In the genomic region with DNA sequence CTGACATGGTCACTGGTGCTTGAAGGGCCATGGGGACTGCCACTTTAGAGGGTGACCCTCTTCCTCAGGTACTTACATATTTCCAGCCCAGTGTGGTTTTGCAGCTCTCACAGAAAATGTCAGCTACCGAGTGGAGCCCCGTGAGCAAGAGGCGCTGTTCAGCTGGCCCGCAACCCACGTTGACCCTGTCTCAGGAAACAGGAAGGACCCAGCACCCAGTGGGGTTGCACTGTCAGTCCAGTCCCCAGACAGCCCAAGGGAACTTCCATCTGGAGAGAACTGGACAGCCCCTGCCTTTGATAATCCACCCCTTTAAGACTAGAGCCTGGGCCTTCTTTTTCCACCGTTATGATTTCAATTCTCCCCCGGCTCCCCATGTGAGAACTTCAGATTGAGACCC, we compare ENCODE assay signal across 17 cellular contexts. TPM values are rescaled to one million over a fixed set of nuclear protein-coding genes. Genes with fewer than 3 reads are reported as not detected.
DNase-seq lines count a peak whose midpoint lies in the region; ATAC-seq and TF ChIP-seq lines count a peak whose summit lies in the region.
"Had no signal": no experiment of that assay in that cellular context is flagged by ENCODE, and none has a peak within 500 bp of the region (broad histone marks: within the 10 kb centered on the region; RNA-seq: fewer than 3 reads in every experiment).

No MANE protein-coding gene starts in this region.

- intact Hi-C loops in breast epithelium (cut with DNase I; ENCODE audit: low total_unique reads) = no loop called here
- intact Hi-C loops in MCF 10A (cut with micrococcal nuclease) = loop anchor here (5.0 kb wide), 1 partner anchor 876 kb away; no protein-coding TSS in a partner anchor
- intact Hi-C loops in lower lobe of right lung (cut with DNase I) = no loop called here
- intact Hi-C loops in upper lobe of right lung (cut with DNase I) = no loop called here

- WGBS in gastroesophageal sphincter (ENCODE audit: low coverage in 1 of 2), 2 donors = 10 to 56% methylated on average over 2 of the region's 7 CpGs

- ATAC-seq in T-helper 17 cell (no peak), lower lobe of right lung (peak in 1 of 2 donors; percentile 18), upper lobe of right lung (peak; percentile 46), GM18498 (IDR thresholded peaks at IDR 0.05; ENCODE audit: unreplicated experiment) (no peak), gastroesophageal sphincter (no peak)

- no peaks in the 10 kb centered on the region for H3K9me3 ChIP-seq in breast epithelium
- no peaks in the 10 kb centered on the region for H3K9me3 ChIP-seq in T-helper 17 cell (ENCODE audit: control insufficient read depth, low read length, poor library complexity, severe bottlenecking)
- H3K9me3 ChIP-seq in lower lobe of right lung = no peaks in the 10 kb centered on the region
- no peaks in the 10 kb centered on the region for H3K9me3 ChIP-seq in upper lobe of right lung
- no peaks in the 10 kb centered on the region for H3K9me3 ChIP-seq in gastroesophageal sphincter

- peaks cover 35% of the 10 kb centered on the region for H3K27me3 Mint-ChIP-seq in MCF 10A (ENCODE audit: insufficient read depth, unreplicated experiment)
- H3K27me3 Mint-ChIP-seq in T-helper 17 cell = peaks cover 66% of the 10 kb centered on the region

- CTCF ChIA-PET in MCF 10A (lab: Yijun Ruan, JAX) = interaction anchor here (0.6 to 13.5 kb wide), 13 partner anchors 9 to 634 kb away, joined by 3 to 198 read pairs (median 3); partner anchors contain the start of genes RTN4RL2 and UBE2L6

- H3K4me3 Mint-ChIP-seq in MCF 10A (ENCODE audit: unreplicated experiment) = no peak overlapping the region
- no peak overlapping the region for H3K4me3 Mint-ChIP-seq in T-helper 17 cell

- TF ChIP-seq EP300 in gastroesophageal sphincter (IDR thresholded peaks at IDR 0.05) = no peak

- H3K27ac Mint-ChIP-seq in MCF 10A (ENCODE audit: low read depth, unreplicated experiment) = no peak overlapping the region
- H3K27ac Mint-ChIP-seq in T-helper 17 cell = peak overlapping the region; percentile 29

- H3K4me3 ChIP-seq in breast epithelium = peak overlapping the region in 1 of 3 donors; percentile 45
- no peak overlapping the region for H3K4me3 ChIP-seq in lower lobe of right lung
- H3K4me3 ChIP-seq in upper lobe of right lung = no peak overlapping the region
- H3K4me3 ChIP-seq in gastroesophageal sphincter = no peak overlapping the region

- TF ChIP-seq POLR2A in breast epithelium (IDR thresholded peaks at IDR 0.05) (no peak), gastroesophageal sphincter (IDR thresholded peaks at IDR 0.05) (no peak)

- POLR2A ChIA-PET in MCF 10A (lab: Yijun Ruan, JAX) = no interaction called here

- H3K4me1 Mint-ChIP-seq in MCF 10A (ENCODE audit: insufficient read depth, unreplicated experiment) (peaks cover 31% of the 10 kb centered on the region), T-helper 17 cell (peaks cover 28% of the 10 kb centered on the region)

- no peak for TF ChIP-seq CTCF in breast epithelium (IDR thresholded peaks at IDR 0.05)
- TF ChIP-seq CTCF in MCF 10A (IDR thresholded peaks at IDR 0.05; ENCODE audit: unreplicated experiment) = no peak
- TF ChIP-seq CTCF in lower lobe of right lung (IDR thresholded peaks at IDR 0.05) = no peak
- TF ChIP-seq CTCF in upper lobe of right lung (IDR thresholded peaks at IDR 0.05) = no peak
- TF ChIP-seq CTCF in gastroesophageal sphincter (IDR thresholded peaks at IDR 0.05) = no peak

- H3K36me3 ChIP-seq in breast epithelium (no peaks in the 10 kb centered on the region), lower lobe of right lung (no peaks in the 10 kb centered on the region), upper lobe of right lung (no peaks in the 10 kb centered on the region), gastroesophageal sphincter (no peaks in the 10 kb centered on the region)

- H3K27ac ChIP-seq in breast epithelium (peak overlapping the region; percentile 50 to 80), lower lobe of right lung (peak overlapping the region; percentile 59), upper lobe of right lung (peak overlapping the region; percentile 58), gastroesophageal sphincter (peak overlapping the region in 2 of 4 donors; percentile 49 to 58)

- H3K27me3 ChIP-seq in breast epithelium (peaks cover 0 to 20% of the 10 kb centered on the region in 2 donors), lower lobe of right lung (ENCODE audit: low read depth) (peaks cover 30% of the 10 kb centered on the region), upper lobe of right lung (peaks cover 18% of the 10 kb centered on the region), gastroesophageal sphincter (peaks cover 51% of the 10 kb centered on the region)

- H3K36me3 Mint-ChIP-seq in MCF 10A (ENCODE audit: insufficient read depth, unreplicated experiment) (peaks cover 15% of the 10 kb centered on the region), T-helper 17 cell (ENCODE audit: low read depth) (peaks cover 4% of the 10 kb centered on the region)

- no TSS peak for BruUV-seq in MCF 10A (replicated peaks; lab: Mats Ljungman, UMichigan)

- H3K9me3 Mint-ChIP-seq in MCF 10A (ENCODE audit: unreplicated experiment) = no peaks in the 10 kb centered on the region

- DNase-seq in breast epithelium (ENCODE audit: low spot score in 2 of 2) (no peak), MCF 10A (ENCODE audit: unreplicated experiment) (no peak), T-helper 17 cell (no peak), lower lobe of right lung (peak; percentile 65), upper lobe of right lung (no peak), NCI-H1930 (lab: John Stamatoyannopoulos, UW) (no peak)
- DNase-seq: activated CD8-positive, alpha-beta memory T cell treated with anti-CD3 and anti-CD28 coated beads for 24 hours; activated naive CD4-positive, alpha-beta T cell; COR-L47; effector memory CD4-positive, alpha-beta T cell; kidney; NCI-H2227 treated with DMSO at 0.1 percent for 48 hours; stimulated activated CD4-positive, alpha-beta T cell treated with anti-CD3 and anti-CD28 coated beads, Interleukin-2, amount 100 ng/mL, for 24 hours had no signal

- peaks cover 14 to 15% of the 10 kb centered on the region in 2 donors for H3K4me1 ChIP-seq in breast epithelium
- peaks cover 66% of the 10 kb centered on the region for H3K4me1 ChIP-seq in lower lobe of right lung
- H3K4me1 ChIP-seq in upper lobe of right lung = peaks cover 44% of the 10 kb centered on the region
- H3K4me1 ChIP-seq in gastroesophageal sphincter = peaks cover 0 to 70% (median 41%) of the 10 kb centered on the region in 3 donors

RNA-seq across cellular contexts. Expression of gene YPEL4, which starts 3.5 kb away (rescaled TPM):
- total RNA-seq in breast epithelium (1 to 10 TPM; 1.1 to 2.3 (median 2.0) TPM), MCF 10A (2022) (0.16 TPM in 1 of 2 replicates, not detected in the other), T-helper 17 cell (1 to 10 TPM; 1.2 to 1.8 TPM), lower lobe of right lung (3.1 TPM), upper lobe of right lung (6.9 TPM), gastroesophageal sphincter (1 to 10 TPM; 1.2 to 3.3 (median 1.5) TPM)
- total RNA-seq: G401 had no signal

RNA-seq across cellular contexts. Expression of gene CLP1, which starts 11.3 kb away (rescaled TPM):
- total RNA-seq in breast epithelium = 10 to 100 TPM; 15.4 to 17.7 (median 17.7) TPM
- total RNA-seq in MCF 10A (2022) = 8.6 and 9.2 TPM in 2 replicates
- 10 to 100 TPM; 11.7 to 22.7 TPM for total RNA-seq in T-helper 17 cell
- total RNA-seq in lower lobe of right lung = 12.5 TPM
- total RNA-seq in upper lobe of right lung = 11.7 TPM
- total RNA-seq in gastroesophageal sphincter = 10 to 100 TPM; 11.4 to 21.7 (median 16.6) TPM

RNA-seq across cellular contexts. Expression of gene ZDHHC5, which starts 21.7 kb away (rescaled TPM):
- total RNA-seq in breast epithelium (10 to 100 TPM; 39.3 to 50.2 (median 39.8) TPM), MCF 10A (2022) (73.8 and 74.6 TPM in 2 replicates), T-helper 17 cell (10 to 100 TPM; 51.9 to 55.6 TPM), lower lobe of right lung (64.4 TPM), upper lobe of right lung (79.8 TPM), gastroesophageal sphincter (10 to 100 TPM; 34.3 to 52.1 (median 45.8) TPM)

RNA-seq across cellular contexts. Expression of gene SERPING1, which starts 48.7 kb away (rescaled TPM):
- total RNA-seq in breast epithelium (100 to 1,000 TPM; 421 to 823 (median 479) TPM), MCF 10A (2022) (1.1 TPM in 1 of 2 replicates, not detected in the other), T-helper 17 cell (under 1 TPM in 1 of 2 donors, not detected in 1; 0.57 TPM), lower lobe of right lung (471 TPM), upper lobe of right lung (490 TPM), gastroesophageal sphincter (100 to 1,000 TPM; 237 to 689 (median 443) TPM)
- total RNA-seq: SK-MEL-5 had no signal
